ENCODE assay signal across 8 cellular contexts in genomic region chr1:10835423-10836421, GRCh38. TPM values are rescaled to one million over a fixed set of nuclear protein-coding genes. Genes with fewer than 3 reads are reported as not detected.
DNase-seq lines count a peak whose midpoint lies in the region; ATAC-seq and TF ChIP-seq lines count a peak whose summit lies in the region.

No MANE protein-coding gene starts in this region.

- no peaks in the 10 kb centered on the region for H4K20me1 ChIP-seq in KMS-11 (ENCODE audit: insufficient read depth)
- H4K20me1 ChIP-seq in hepatocyte (ENCODE audit: insufficient read depth, poor library complexity, severe bottlenecking): no peaks in the 10 kb centered on the region

- H3K4me3 ChIP-seq in KMS-11 (IDR thresholded peaks at IDR 0.05; ENCODE audit: insufficient read depth, low read depth, low read length): no peak overlapping the region
- no peak overlapping the region for H3K4me3 ChIP-seq in RWPE2 (ENCODE audit: severe bottlenecking)
- H3K4me3 ChIP-seq in hepatocyte: no peak overlapping the region

- no peaks in the 10 kb centered on the region for H3K36me3 ChIP-seq in KMS-11 (ENCODE audit: insufficient read depth)
- no peaks in the 10 kb centered on the region for H3K36me3 ChIP-seq in RWPE2 (ENCODE audit: low read depth)
- H3K36me3 ChIP-seq in hepatocyte (replicated peaks; ENCODE audit: insufficient read depth, low read depth): no peaks in the 10 kb centered on the region

- no peak overlapping the region for H3K9ac ChIP-seq in KMS-11

- no peak overlapping the region for H3K27ac ChIP-seq in KMS-11
- H3K27ac ChIP-seq in RWPE2 (ENCODE audit: poor library complexity, severe bottlenecking): no peak overlapping the region
- no peak overlapping the region for H3K27ac ChIP-seq in hepatocyte

- ATAC-seq in RWPE2 (ENCODE audit: low read depth): peak; percentile 33; the same call in 2 of the 3 replicates
- no peak for ATAC-seq in GM21529 (IDR thresholded peaks at IDR 0.05; ENCODE audit: unreplicated experiment)

- DNase-seq in COLO829 (ENCODE audit: low spot score): peak; percentile 66
- no peak for DNase-seq in RWPE2 (ENCODE audit: low spot score)
- DNase-seq in hepatocyte (ENCODE audit: low spot score): peak; percentile 85
- no peak for DNase-seq in activated CD8-positive, alpha-beta memory T cell treated with anti-CD3 and anti-CD28 coated beads for 24 hours
- DNase-seq in putamen (ENCODE audit: low spot score): no peak
- DNase-seq in NAMALWA (ENCODE audit: low spot score): no peak

- no peak for TF ChIP-seq CTCF in KMS-11 (conservative IDR thresholded peaks at IDR 0.05; ENCODE audit: low read depth, low read length)
- no peak for TF ChIP-seq CTCF in RWPE2 (IDR thresholded peaks at IDR 0.05; ENCODE audit: poor library complexity, severe bottlenecking)
- TF ChIP-seq CTCF in hepatocyte (IDR thresholded peaks at IDR 0.05; ENCODE audit: poor library complexity): no peak

- 24% methylated on average over 28 of the region's 44 CpGs for WGBS in hepatocyte (ENCODE audit: low lambda C conversion rate, missing lambda C conversion rate)

- H3K9me3 ChIP-seq in RWPE2 (ENCODE audit: severe bottlenecking) (no peaks in the 10 kb centered on the region), hepatocyte (ENCODE audit: low read depth) (no peaks in the 10 kb centered on the region)

- H3K4me2 ChIP-seq in KMS-11 (peak overlapping the region; percentile 20; the same call in 1 of the 2 replicates), hepatocyte (peak overlapping the region; percentile 70)

- H2AFZ ChIP-seq in KMS-11 (ENCODE audit: low read depth) (peak overlapping the region; percentile 30; the same call in 1 of the 2 replicates), hepatocyte (no peak overlapping the region)

- peaks cover 91% of the 10 kb centered on the region for H3K27me3 ChIP-seq in KMS-11 (ENCODE audit: insufficient read depth, low read depth)
- no peaks in the 10 kb centered on the region for H3K27me3 ChIP-seq in RWPE2 (ENCODE audit: insufficient read depth, poor library complexity, severe bottlenecking)
- H3K27me3 ChIP-seq in hepatocyte: peaks cover 9% of the 10 kb centered on the region

- H3K4me1 ChIP-seq in KMS-11 (ENCODE audit: low read depth, poor library complexity, severe bottlenecking): no peaks in the 10 kb centered on the region
- H3K4me1 ChIP-seq in RWPE2 (ENCODE audit: insufficient read depth, poor library complexity, severe bottlenecking): peaks cover 18% of the 10 kb centered on the region
- peaks cover 5% of the 10 kb centered on the region for H3K4me1 ChIP-seq in hepatocyte (ENCODE audit: insufficient read depth)

- no peaks in the 10 kb centered on the region for H3K9me2 ChIP-seq in hepatocyte (replicated peaks; ENCODE audit: insufficient read depth)

- H3K79me2 ChIP-seq in KMS-11 (ENCODE audit: insufficient read depth, low read depth): no peaks in the 10 kb centered on the region
- H3K79me2 ChIP-seq in hepatocyte: no peaks in the 10 kb centered on the region

RNA-seq across cellular contexts. Expression of gene CASZ1, which starts 39.3 kb away (rescaled TPM):
- total RNA-seq in hepatocyte: 3.6 and 6.5 TPM in 2 replicates
- polyA plus RNA-seq in hepatocyte: 6.9 and 8.3 TPM in 2 replicates

Comparison
In these comparisons a context has a peak if more than half of its experiments do, and no peak if none do; other contexts are left out.
1. DNase-seq: peak in COLO829 (single experiment) and hepatocyte (single experiment); none in RWPE2 (single experiment), activated CD8-positive, alpha-beta memory T cell treated with anti-CD3 and anti-CD28 coated beads for 24 hours (single experiment), putamen (single experiment) and NAMALWA (single experiment).